In genomic region chr11:7590529-7590928, GRCh38 we compare ENCODE assay signal across 22 cellular contexts.
DNase-seq lines count a peak whose midpoint lies in the region; ATAC-seq, FAIRE-seq and TF ChIP-seq lines count a peak whose summit lies in the region.
"Had no signal": no experiment of that assay in that cellular context is flagged by ENCODE, and none has a peak within 500 bp of the region (broad histone marks: within the 10 kb centered on the region; RNA-seq: fewer than 3 reads in every experiment).

No MANE protein-coding gene starts in this region.

- H3K9me3 ChIP-seq in keratinocyte (ENCODE audit: control insufficient read depth, low read depth, low read length): no peaks in the 10 kb centered on the region
- H3K9me3 ChIP-seq: Caco-2, HAP-1 had no signal

- H3K4me3 ChIP-seq in keratinocyte (ENCODE audit: control insufficient read depth in 2 of 3, extremely low read depth in 1 of 3, insufficient read depth in 2 of 3, low read depth in 1 of 3, low read length in 3 of 3): no peak overlapping the region
- H3K4me3 ChIP-seq: GM23248, HAP-1 had no signal

- no peak for FAIRE-seq in keratinocyte (lab: Jason Lieb, UNC)
- no peak for FAIRE-seq in frontal cortex (lab: Jason Lieb, UNC)
- FAIRE-seq: A204.1, HTR-8/SVneo had no signal

- H3K27me3 ChIP-seq in keratinocyte (ENCODE audit: control insufficient read depth, extremely low read depth, insufficient read depth, low read length): no peaks in the 10 kb centered on the region

- dilution Hi-C loops in keratinocyte (cut with MboI; ENCODE audit: extremely low pct_ligation_motif_present, low sequenced_read_pairs): no loop called here

- no peaks in the 10 kb centered on the region for H3K79me2 ChIP-seq in keratinocyte (ENCODE audit: control insufficient read depth, insufficient read depth, low read length)

- ATAC-seq in left ventricle myocardium superior (peak; percentile 63), GM19023 (IDR thresholded peaks at IDR 0.05; ENCODE audit: unreplicated experiment) (no peak)
- ATAC-seq: PC-3 had no signal

- in situ Hi-C loops in G401 (cut with HindIII; ENCODE audit: low sequenced_read_pairs): no loop called here

- H2AFZ ChIP-seq in keratinocyte (ENCODE audit: control insufficient read depth, low read length): no peak overlapping the region
- H2AFZ ChIP-seq: GM23248 had no signal

- no peaks in the 10 kb centered on the region for H4K20me1 ChIP-seq in keratinocyte (ENCODE audit: control insufficient read depth, extremely low read depth, insufficient read depth, low read length)

- DNase-seq in left ventricle myocardium superior (no peak), cardiac septum (ENCODE audit: low spot score) (no peak), keratinocyte (ENCODE audit: low read depth, low spot score) (no peak), pons (ENCODE audit: low spot score) (peak; percentile 10), G401 (ENCODE audit: low spot score) (no peak), frontal cortex (ENCODE audit: low spot score in 2 of 2) (no peak)
- DNase-seq: Caco-2; CD4-positive, alpha-beta T cell; GF-D8; GM23248; Karpas-422; NCI-H1417 treated with DMSO at 0.1 percent for 48 hours; NCI-H1930; NCI-H345; NCI-H526; PC-3; RPMI8226 had no signal

- peak overlapping the region; percentile 37 for H3K27ac ChIP-seq in keratinocyte (ENCODE audit: control insufficient read depth, insufficient read depth, low read length)
- H3K27ac ChIP-seq: GM23248, HL-60 had no signal

- intact Hi-C loops in left ventricle myocardium superior (cut with micrococcal nuclease) (no loop called here), cardiac septum (cut with DNase I) (no loop called here)

- no peaks in the 10 kb centered on the region for H3K9me1 ChIP-seq in keratinocyte (ENCODE audit: control insufficient read depth, extremely low read depth, insufficient read depth, low read length)

- H3K36me3 ChIP-seq in keratinocyte (ENCODE audit: control insufficient read depth in 2 of 2, extremely low read depth in 1 of 2, insufficient read depth in 2 of 2, low read length in 2 of 2): no peaks in the 10 kb centered on the region
- H3K36me3 ChIP-seq: HAP-1 had no signal

- no peak overlapping the region for H3K4me2 ChIP-seq in keratinocyte (ENCODE audit: control insufficient read depth, extremely low read depth, insufficient read depth, low read depth, low read length)

- peaks cover 57% of the 10 kb centered on the region for H3K4me1 ChIP-seq in keratinocyte (ENCODE audit: control insufficient read depth, extremely low read depth, insufficient read depth, low read length)
- H3K4me1 ChIP-seq: Caco-2 had no signal

- TF ChIP-seq CTCF in keratinocyte (optimal IDR thresholded peaks at IDR 0.05 in 1 of 3, IDR thresholded peaks at IDR 0.05 in 1 of 3, conservative IDR thresholded peaks at IDR 0.05 in 1 of 3; ENCODE audit: extremely low read depth in 1 of 3, insufficient read depth in 2 of 3, low read length in 3 of 3): no peak

- no peak overlapping the region for H3K9ac ChIP-seq in keratinocyte (ENCODE audit: control insufficient read depth, extremely low read depth, insufficient read depth, low read length)
- H3K9ac ChIP-seq: GM23248 had no signal
